In genomic region chr15:100464256-100464655, GRCh38 we compare ENCODE assay signal across 1 cellular context.
TF ChIP-seq lines count a peak whose summit lies in the region.

No MANE protein-coding gene starts in this region.

TF ChIP-seq in GM12878, 131 proteins besides CTCF, POLR2A, EP300 and RAD21 (continued from another document):
- TF ChIP-seq, protein P1, sequence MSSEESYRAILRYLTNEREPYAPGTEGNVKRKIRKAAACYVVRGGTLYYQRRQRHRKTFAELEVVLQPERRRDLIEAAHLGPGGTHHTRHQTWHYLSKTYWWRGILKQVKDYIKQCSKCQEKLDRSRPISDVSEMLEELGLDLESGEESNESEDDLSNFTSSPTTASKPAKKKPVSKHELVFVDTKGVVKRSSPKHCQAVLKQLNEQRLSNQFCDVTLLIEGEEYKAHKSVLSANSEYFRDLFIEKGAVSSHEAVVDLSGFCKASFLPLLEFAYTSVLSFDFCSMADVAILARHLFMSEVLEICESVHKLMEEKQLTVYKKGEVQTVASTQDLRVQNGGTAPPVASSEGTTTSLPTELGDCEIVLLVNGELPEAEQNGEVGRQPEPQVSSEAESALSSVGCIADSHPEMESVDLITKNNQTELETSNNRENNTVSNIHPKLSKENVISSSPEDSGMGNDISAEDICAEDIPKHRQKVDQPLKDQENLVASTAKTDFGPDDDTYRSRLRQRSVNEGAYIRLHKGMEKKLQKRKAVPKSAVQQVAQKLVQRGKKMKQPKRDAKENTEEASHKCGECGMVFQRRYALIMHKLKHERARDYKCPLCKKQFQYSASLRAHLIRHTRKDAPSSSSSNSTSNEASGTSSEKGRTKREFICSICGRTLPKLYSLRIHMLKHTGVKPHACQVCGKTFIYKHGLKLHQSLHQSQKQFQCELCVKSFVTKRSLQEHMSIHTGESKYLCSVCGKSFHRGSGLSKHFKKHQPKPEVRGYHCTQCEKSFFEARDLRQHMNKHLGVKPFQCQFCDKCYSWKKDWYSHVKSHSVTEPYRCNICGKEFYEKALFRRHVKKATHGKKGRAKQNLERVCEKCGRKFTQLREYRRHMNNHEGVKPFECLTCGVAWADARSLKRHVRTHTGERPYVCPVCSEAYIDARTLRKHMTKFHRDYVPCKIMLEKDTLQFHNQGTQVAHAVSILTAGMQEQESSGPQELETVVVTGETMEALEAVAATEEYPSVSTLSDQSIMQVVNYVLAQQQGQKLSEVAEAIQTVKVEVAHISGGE (CRISPR knock-in tag; IDR thresholded peaks at IDR 0.05) = no peak
- no peak for TF ChIP-seq ATF2 (IDR thresholded peaks at IDR 0.05; ENCODE audit: low read length)
- TF ChIP-seq EED (IDR thresholded peaks at IDR 0.05; ENCODE audit: low read depth) = no peak
- TF ChIP-seq, protein P2, sequence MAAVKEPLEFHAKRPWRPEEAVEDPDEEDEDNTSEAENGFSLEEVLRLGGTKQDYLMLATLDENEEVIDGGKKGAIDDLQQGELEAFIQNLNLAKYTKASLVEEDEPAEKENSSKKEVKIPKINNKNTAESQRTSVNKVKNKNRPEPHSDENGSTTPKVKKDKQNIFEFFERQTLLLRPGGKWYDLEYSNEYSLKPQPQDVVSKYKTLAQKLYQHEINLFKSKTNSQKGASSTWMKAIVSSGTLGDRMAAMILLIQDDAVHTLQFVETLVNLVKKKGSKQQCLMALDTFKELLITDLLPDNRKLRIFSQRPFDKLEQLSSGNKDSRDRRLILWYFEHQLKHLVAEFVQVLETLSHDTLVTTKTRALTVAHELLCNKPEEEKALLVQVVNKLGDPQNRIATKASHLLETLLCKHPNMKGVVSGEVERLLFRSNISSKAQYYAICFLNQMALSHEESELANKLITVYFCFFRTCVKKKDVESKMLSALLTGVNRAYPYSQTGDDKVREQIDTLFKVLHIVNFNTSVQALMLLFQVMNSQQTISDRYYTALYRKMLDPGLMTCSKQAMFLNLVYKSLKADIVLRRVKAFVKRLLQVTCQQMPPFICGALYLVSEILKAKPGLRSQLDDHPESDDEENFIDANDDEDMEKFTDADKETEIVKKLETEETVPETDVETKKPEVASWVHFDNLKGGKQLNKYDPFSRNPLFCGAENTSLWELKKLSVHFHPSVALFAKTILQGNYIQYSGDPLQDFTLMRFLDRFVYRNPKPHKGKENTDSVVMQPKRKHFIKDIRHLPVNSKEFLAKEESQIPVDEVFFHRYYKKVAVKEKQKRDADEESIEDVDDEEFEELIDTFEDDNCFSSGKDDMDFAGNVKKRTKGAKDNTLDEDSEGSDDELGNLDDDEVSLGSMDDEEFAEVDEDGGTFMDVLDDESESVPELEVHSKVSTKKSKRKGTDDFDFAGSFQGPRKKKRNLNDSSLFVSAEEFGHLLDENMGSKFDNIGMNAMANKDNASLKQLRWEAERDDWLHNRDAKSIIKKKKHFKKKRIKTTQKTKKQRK (IDR thresholded peaks at IDR 0.05; ENCODE audit: low read depth, low read length) = no peak
- no peak for TF ChIP-seq CHD1 (IDR thresholded peaks at IDR 0.05; ENCODE audit: low read depth, low read length)
- no peak for TF ChIP-seq BACH1 (IDR thresholded peaks at IDR 0.05; ENCODE audit: borderline replicate concordance)
- TF ChIP-seq, protein P3, sequence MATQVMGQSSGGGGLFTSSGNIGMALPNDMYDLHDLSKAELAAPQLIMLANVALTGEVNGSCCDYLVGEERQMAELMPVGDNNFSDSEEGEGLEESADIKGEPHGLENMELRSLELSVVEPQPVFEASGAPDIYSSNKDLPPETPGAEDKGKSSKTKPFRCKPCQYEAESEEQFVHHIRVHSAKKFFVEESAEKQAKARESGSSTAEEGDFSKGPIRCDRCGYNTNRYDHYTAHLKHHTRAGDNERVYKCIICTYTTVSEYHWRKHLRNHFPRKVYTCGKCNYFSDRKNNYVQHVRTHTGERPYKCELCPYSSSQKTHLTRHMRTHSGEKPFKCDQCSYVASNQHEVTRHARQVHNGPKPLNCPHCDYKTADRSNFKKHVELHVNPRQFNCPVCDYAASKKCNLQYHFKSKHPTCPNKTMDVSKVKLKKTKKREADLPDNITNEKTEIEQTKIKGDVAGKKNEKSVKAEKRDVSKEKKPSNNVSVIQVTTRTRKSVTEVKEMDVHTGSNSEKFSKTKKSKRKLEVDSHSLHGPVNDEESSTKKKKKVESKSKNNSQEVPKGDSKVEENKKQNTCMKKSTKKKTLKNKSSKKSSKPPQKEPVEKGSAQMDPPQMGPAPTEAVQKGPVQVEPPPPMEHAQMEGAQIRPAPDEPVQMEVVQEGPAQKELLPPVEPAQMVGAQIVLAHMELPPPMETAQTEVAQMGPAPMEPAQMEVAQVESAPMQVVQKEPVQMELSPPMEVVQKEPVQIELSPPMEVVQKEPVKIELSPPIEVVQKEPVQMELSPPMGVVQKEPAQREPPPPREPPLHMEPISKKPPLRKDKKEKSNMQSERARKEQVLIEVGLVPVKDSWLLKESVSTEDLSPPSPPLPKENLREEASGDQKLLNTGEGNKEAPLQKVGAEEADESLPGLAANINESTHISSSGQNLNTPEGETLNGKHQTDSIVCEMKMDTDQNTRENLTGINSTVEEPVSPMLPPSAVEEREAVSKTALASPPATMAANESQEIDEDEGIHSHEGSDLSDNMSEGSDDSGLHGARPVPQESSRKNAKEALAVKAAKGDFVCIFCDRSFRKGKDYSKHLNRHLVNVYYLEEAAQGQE (IDR thresholded peaks at IDR 0.05; ENCODE audit: low read depth, low read length) = no peak
- TF ChIP-seq TCF7 (IDR thresholded peaks at IDR 0.05; ENCODE audit: borderline replicate concordance) = no peak
- no peak for TF ChIP-seq TAF1 (IDR thresholded peaks at IDR 0.05; ENCODE audit: borderline replicate concordance, low read depth, low read length)
- TF ChIP-seq LARP7 (IDR thresholded peaks at IDR 0.05) = no peak
- TF ChIP-seq ZSCAN29 (IDR thresholded peaks at IDR 0.05) = no peak
- TF ChIP-seq, protein P4, sequence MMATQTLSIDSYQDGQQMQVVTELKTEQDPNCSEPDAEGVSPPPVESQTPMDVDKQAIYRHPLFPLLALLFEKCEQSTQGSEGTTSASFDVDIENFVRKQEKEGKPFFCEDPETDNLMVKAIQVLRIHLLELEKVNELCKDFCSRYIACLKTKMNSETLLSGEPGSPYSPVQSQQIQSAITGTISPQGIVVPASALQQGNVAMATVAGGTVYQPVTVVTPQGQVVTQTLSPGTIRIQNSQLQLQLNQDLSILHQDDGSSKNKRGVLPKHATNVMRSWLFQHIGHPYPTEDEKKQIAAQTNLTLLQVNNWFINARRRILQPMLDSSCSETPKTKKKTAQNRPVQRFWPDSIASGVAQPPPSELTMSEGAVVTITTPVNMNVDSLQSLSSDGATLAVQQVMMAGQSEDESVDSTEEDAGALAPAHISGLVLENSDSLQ (IDR thresholded peaks at IDR 0.05) = no peak
- no peak for TF ChIP-seq ZNF274 (IDR thresholded peaks at IDR 0.05; ENCODE audit: insufficient read depth, insufficient read length)
